ENCODE assay signal across 1 cellular context in genomic region chr17:43906951-43907424, GRCh38.
TF ChIP-seq lines count a peak whose summit lies in the region.

No MANE protein-coding gene starts in this region.

TF ChIP-seq in K562, 482 proteins besides CTCF, POLR2A, EP300 and RAD21:
- TF ChIP-seq SUPT5H (IDR thresholded peaks at IDR 0.05) = no peak
- no peak for TF ChIP-seq TFAM (CRISPR knock-in tag; conservative IDR thresholded peaks at IDR 0.05)
- TF ChIP-seq CEBPB (tag; IDR thresholded peaks at IDR 0.05) = peak; percentile 44
TF ChIP-seq in K562: peak in this region for 1.
